8 cellular contexts compared by ENCODE assay signal in genomic region chr4:153142700-153143438, GRCh38.
DNase-seq lines count a peak whose midpoint lies in the region; ATAC-seq and TF ChIP-seq lines count a peak whose summit lies in the region.

No MANE protein-coding gene starts in this region.

- H3K79me2 ChIP-seq in smooth muscle cell (ENCODE audit: low read depth) = no peaks in the 10 kb centered on the region

- H3K27ac ChIP-seq in brain microvascular endothelial cell (no peak overlapping the region), smooth muscle cell (ENCODE audit: low read depth) (no peak overlapping the region)

- no peaks in the 10 kb centered on the region for H3K4me1 ChIP-seq in smooth muscle cell (ENCODE audit: low read depth)

- intact Hi-C loops in Right ventricle myocardium inferior (cut with DNase I) = loop anchor here (2.0 to 10.0 kb wide), 3 partner anchors 62 to 432 kb away; partner anchors contain the start of gene TRIM2
- intact Hi-C loops in cardiac septum (cut with DNase I) = loop anchor here (1.0 to 5.0 kb wide), 3 partner anchors 64 to 434 kb away; no protein-coding TSS in a partner anchor

- DNase-seq in Right ventricle myocardium inferior (ENCODE audit: missing footprints) (peak; percentile 73), cardiac septum (ENCODE audit: low spot score) (no peak), NCI-H146 (lab: John Stamatoyannopoulos, UW) (peak; percentile 60), T follicular helper cell (ENCODE audit: low read depth) (peak; percentile 42), brain microvascular endothelial cell (peak; percentile 68), iPS-NIHi11 (ENCODE audit: low spot score) (peak; percentile 79), smooth muscle cell (lab: John Stamatoyannopoulos, UW; ENCODE audit: unreplicated experiment) (peak; percentile 8)

- no peak overlapping the region for H3K4me3 ChIP-seq in brain microvascular endothelial cell (ENCODE audit: low read depth, low read length)
- no peak overlapping the region for H3K4me3 ChIP-seq in smooth muscle cell

- peak; percentile 73 for ATAC-seq in Right ventricle myocardium inferior
- no peak for ATAC-seq in GM19455 (IDR thresholded peaks at IDR 0.05; ENCODE audit: unreplicated experiment)

- H4K20me1 ChIP-seq in smooth muscle cell (ENCODE audit: low read depth) = no peaks in the 10 kb centered on the region

- peak overlapping the region; percentile 56 for H3K4me2 ChIP-seq in smooth muscle cell

- H2AFZ ChIP-seq in smooth muscle cell (ENCODE audit: low read depth) = no peak overlapping the region

- in situ Hi-C loops in brain microvascular endothelial cell (cut with HindIII; ENCODE audit: low pct_ligation_motif_present, low sequenced_read_pairs) = no loop called here

- H3K27me3 ChIP-seq in brain microvascular endothelial cell (replicated peaks) (no peaks in the 10 kb centered on the region), smooth muscle cell (ENCODE audit: low read depth) (no peaks in the 10 kb centered on the region)

- WGBS in smooth muscle cell (ENCODE audit: low lambda C conversion rate) = 55% methylated on average over 7 of the region's 7 CpGs

- peak; percentile 92 for TF ChIP-seq CTCF in brain microvascular endothelial cell (IDR thresholded peaks at IDR 0.05; ENCODE audit: low read depth, low read length, missing control alignments)
- peak; percentile 84 for TF ChIP-seq CTCF in smooth muscle cell (IDR thresholded peaks at IDR 0.05; ENCODE audit: borderline replicate concordance, insufficient read depth, poor library complexity, severe bottlenecking)

- H3K9ac ChIP-seq in smooth muscle cell (ENCODE audit: low read depth) = no peak overlapping the region

- H3K36me3 ChIP-seq in brain microvascular endothelial cell (replicated peaks) (no peaks in the 10 kb centered on the region), smooth muscle cell (ENCODE audit: low read depth) (no peaks in the 10 kb centered on the region)

- no peaks in the 10 kb centered on the region for H3F3A ChIP-seq in smooth muscle cell (ENCODE audit: low read depth)

- H3K9me3 ChIP-seq in smooth muscle cell (replicated peaks; ENCODE audit: low read depth) = no peaks in the 10 kb centered on the region
